Comparison of ENCODE assay signal across 18 cellular contexts in the genomic region with DNA sequence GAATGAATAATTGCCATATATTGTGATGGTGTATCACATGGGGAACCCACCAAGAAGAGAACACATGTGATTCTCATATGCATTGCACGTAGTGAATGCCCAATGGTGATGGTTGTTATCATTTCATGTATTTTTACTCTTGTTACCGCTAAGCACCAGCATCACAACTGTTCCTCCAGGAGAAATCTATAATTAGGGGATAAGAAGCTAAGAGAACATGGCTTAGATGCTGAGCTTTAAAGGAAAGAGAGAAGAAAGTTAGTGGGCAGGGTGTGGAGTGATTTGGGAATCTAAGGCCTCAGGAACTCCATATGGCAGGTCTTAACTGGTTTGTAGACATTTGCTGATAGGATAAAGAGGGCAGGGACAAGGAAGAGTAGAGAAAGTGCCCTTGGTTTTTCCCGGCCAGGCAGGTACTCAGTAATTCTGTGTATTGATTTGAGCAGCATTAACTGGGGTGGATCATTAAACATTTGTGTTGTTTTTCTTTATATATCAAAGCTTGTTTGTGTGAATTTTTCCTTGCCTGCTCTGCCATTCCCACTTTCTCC.
DNase-seq lines count a peak whose midpoint lies in the region; TF ChIP-seq lines count a peak whose summit lies in the region.
"Had no signal": no experiment of that assay in that cellular context is flagged by ENCODE, and none has a peak within 500 bp of the region (broad histone marks: within the 10 kb centered on the region; RNA-seq: fewer than 3 reads in every experiment).

No MANE protein-coding gene starts in this region.

- H3K4me1 ChIP-seq in hepatocyte (ENCODE audit: insufficient read depth) (peaks cover 14% of the 10 kb centered on the region), stomach (peaks cover 15 to 44% (median 31%) of the 10 kb centered on the region in 4 donors)
- H3K4me1 ChIP-seq: Peyer's patch had no signal

- H3K4me3 ChIP-seq in hepatocyte (no peak overlapping the region), stomach (no peak overlapping the region)
- H3K4me3 ChIP-seq: MG63, Peyer's patch, thoracic aorta had no signal

- peaks cover 53% of the 10 kb centered on the region for H3K79me2 ChIP-seq in hepatocyte

- no peaks in the 10 kb centered on the region for H3K9me2 ChIP-seq in hepatocyte (replicated peaks; ENCODE audit: insufficient read depth)

- no peaks in the 10 kb centered on the region for H3K27me3 ChIP-seq in hepatocyte
- H3K27me3 ChIP-seq in stomach: no peaks in the 10 kb centered on the region
- H3K27me3 ChIP-seq: MG63, Peyer's patch had no signal

- H3K36me3 ChIP-seq in hepatocyte (replicated peaks; ENCODE audit: insufficient read depth, low read depth): no peaks in the 10 kb centered on the region
- H3K36me3 ChIP-seq in stomach: peaks cover 9 to 22% (median 15%) of the 10 kb centered on the region in 4 donors
- H3K36me3 ChIP-seq: thoracic aorta had no signal

- DNase-seq in NCI-H2171 treated with DMSO at 0.1 percent for 48 hours (lab: John Stamatoyannopoulos, UW) (peak; percentile 37), NCI-H2171 (lab: John Stamatoyannopoulos, UW) (no peak), hepatocyte (ENCODE audit: low spot score) (no peak), stomach (no peak), ureter (ENCODE audit: low spot score) (no peak), cortex of kidney (lab: John Stamatoyannopoulos, UW) (no peak), NCI-H2227 treated with DMSO at 0.1 percent for 48 hours (lab: John Stamatoyannopoulos, UW) (no peak)
- DNase-seq: activated CD4-positive, alpha-beta memory T cell treated with anti-CD3 and anti-CD28 coated beads, Interleukin-2, amount 10 ng/mL, durations not matched to agents 7 days and 5 days; activated naive CD8-positive, alpha-beta T cell treated with anti-CD3 and anti-CD28 coated beads, Interleukin-2, amount 50 U/mL, for 24 hours; DND-41; naive B cell; NCI-H1930; Peyer's patch; SW 1271 had no signal

- TF ChIP-seq POLR2A in stomach (IDR thresholded peaks at IDR 0.05): no peak

- WGBS in hepatocyte (ENCODE audit: low lambda C conversion rate, missing lambda C conversion rate): 86% methylated on average over 3 of the region's 3 CpGs
- 69 to 86% (median 75%) methylated on average over 3 of the region's 3 CpGs for WGBS in stomach, 5 donors

- H3K4me2 ChIP-seq in hepatocyte: no peak overlapping the region

- intact Hi-C loops in stomach (cut with DNase I; ENCODE audit: low total_unique reads): no loop called here

- no peak for TF ChIP-seq EP300 in stomach (IDR thresholded peaks at IDR 0.05)

- no peak overlapping the region for H2AFZ ChIP-seq in hepatocyte

- TF ChIP-seq CTCF in hepatocyte (IDR thresholded peaks at IDR 0.05; ENCODE audit: poor library complexity) (no peak), stomach (IDR thresholded peaks at IDR 0.05) (no peak)

- H3K27ac ChIP-seq in angular gyrus (ENCODE audit: low read depth, low read length) (peak overlapping the region; percentile 22), hepatocyte (peak overlapping the region; percentile 19), stomach (peak overlapping the region in 3 of 5 donors; percentile 43 to 60 (median 50))
- H3K27ac ChIP-seq: 22Rv1, Peyer's patch, thoracic aorta had no signal

- peaks cover 3% of the 10 kb centered on the region for H4K20me1 ChIP-seq in hepatocyte (ENCODE audit: insufficient read depth, poor library complexity, severe bottlenecking)

- H3K9me3 ChIP-seq in hepatocyte (ENCODE audit: low read depth) (no peaks in the 10 kb centered on the region), stomach (no peaks in the 10 kb centered on the region)
- H3K9me3 ChIP-seq: MG63, Peyer's patch, thoracic aorta had no signal
